1 cellular context compared by ENCODE assay signal in the genomic region with DNA sequence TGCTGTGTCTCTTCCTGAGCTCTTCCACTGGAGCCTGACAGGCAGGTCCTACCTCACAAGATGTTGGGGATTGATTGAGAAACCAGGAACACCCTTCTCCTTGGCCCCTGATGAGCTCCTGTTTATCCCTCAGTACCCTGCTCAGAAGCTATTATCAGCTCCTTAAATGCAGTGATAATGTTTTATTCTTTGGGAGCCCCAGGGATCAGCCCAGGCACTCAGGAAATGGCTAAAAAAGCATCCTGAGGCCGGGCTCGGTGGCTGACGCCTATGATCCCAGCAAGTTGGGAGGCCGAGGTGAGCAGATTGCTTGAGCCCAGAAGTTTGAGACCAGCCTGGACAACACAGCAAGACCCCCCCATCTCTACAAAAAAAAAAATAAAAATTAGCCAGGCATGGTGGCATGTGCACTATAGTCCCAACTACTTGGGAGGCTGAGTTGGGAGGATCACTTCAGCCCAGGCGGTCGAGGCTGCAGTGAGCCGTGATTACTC.
TF ChIP-seq lines count a peak whose summit lies in the region.

No MANE protein-coding gene starts in this region.

TF ChIP-seq in K562, 482 proteins besides CTCF, POLR2A, EP300 and RAD21:
- TF ChIP-seq, protein P1, sequence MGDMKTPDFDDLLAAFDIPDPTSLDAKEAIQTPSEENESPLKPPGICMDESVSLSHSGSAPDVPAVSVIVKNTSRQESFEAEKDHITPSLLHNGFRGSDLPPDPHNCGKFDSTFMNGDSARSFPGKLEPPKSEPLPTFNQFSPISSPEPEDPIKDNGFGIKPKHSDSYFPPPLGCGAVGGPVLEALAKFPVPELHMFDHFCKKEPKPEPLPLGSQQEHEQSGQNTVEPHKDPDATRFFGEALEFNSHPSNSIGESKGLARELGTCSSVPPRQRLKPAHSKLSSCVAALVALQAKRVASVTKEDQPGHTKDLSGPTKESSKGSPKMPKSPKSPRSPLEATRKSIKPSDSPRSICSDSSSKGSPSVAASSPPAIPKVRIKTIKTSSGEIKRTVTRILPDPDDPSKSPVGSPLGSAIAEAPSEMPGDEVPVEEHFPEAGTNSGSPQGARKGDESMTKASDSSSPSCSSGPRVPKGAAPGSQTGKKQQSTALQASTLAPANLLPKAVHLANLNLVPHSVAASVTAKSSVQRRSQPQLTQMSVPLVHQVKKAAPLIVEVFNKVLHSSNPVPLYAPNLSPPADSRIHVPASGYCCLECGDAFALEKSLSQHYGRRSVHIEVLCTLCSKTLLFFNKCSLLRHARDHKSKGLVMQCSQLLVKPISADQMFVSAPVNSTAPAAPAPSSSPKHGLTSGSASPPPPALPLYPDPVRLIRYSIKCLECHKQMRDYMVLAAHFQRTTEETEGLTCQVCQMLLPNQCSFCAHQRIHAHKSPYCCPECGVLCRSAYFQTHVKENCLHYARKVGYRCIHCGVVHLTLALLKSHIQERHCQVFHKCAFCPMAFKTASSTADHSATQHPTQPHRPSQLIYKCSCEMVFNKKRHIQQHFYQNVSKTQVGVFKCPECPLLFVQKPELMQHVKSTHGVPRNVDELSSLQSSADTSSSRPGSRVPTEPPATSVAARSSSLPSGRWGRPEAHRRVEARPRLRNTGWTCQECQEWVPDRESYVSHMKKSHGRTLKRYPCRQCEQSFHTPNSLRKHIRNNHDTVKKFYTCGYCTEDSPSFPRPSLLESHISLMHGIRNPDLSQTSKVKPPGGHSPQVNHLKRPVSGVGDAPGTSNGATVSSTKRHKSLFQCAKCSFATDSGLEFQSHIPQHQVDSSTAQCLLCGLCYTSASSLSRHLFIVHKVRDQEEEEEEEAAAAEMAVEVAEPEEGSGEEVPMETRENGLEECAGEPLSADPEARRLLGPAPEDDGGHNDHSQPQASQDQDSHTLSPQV (IDR thresholded peaks at IDR 0.05) = no peak
- TF ChIP-seq THRA (IDR thresholded peaks at IDR 0.05) (no peak), ZNF121 (CRISPR knock-in tag; conservative IDR thresholded peaks at IDR 0.05) (0 out of 2 replicates have a peak, but pooled peaks have one; percentile 17), FOXP4 (CRISPR knock-in tag; IDR thresholded peaks at IDR 0.05; ENCODE audit: borderline replicate concordance) (no peak)
TF ChIP-seq in K562: peak in this region for 1.
